ENCODE assay signal across 21 cellular contexts in the genomic region with DNA sequence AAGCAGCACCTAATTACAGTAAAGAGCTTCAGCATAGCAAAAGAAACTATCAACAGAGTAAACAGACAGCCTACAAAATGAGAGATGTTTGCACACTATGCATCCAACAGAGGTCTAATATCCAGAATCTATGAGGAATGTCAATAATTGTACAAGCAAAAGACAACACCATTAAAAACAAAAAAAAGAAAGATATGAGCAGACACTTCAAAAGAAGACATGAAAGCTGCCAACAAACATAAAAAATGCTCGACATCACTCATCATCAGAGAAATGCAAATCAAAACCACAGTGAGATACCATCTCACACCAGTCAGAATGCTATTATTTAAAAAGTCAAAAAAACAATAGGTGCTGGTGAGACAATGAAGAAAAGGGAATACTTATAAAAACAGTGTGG.
A peak's percentile ranks its signal among the peaks of the same experiment; 100 is the strongest.
DNase-seq lines count a peak whose midpoint lies in the region; ATAC-seq, FAIRE-seq and TF ChIP-seq lines count a peak whose summit lies in the region.
"Had no signal": no experiment of that assay in that cellular context is flagged by ENCODE, and none has a peak within 500 bp of the region (broad histone marks: within the 10 kb centered on the region; RNA-seq: fewer than 3 reads in every experiment).

No MANE protein-coding gene starts in this region.

- no peak for TF ChIP-seq RAD21 in GM12878 (IDR thresholded peaks at IDR 0.05; ENCODE audit: insufficient read depth, low read depth, low read length)

- CTCF ChIA-PET in GM12878 (lab: Yijun Ruan, JAX) = no interaction called here

- no peaks in the 10 kb centered on the region for H3K4me1 ChIP-seq in GM12878 (ENCODE audit: control insufficient read depth, insufficient read depth, low read length)
- no peaks in the 10 kb centered on the region for H3K4me1 ChIP-seq in effector memory CD4-positive, alpha-beta T cell (ENCODE audit: control insufficient read depth, insufficient read depth, low read length, poor library complexity, severe bottlenecking)
- H3K4me1 ChIP-seq: A549 had no signal

- no peak for FAIRE-seq in GM12878 (lab: Jason Lieb, UNC)
- FAIRE-seq: A549, GM19239, HepG2 had no signal

- SMC1A ChIA-PET in GM12878 (lab: Charles Lee; ENCODE audit: uncharacterized antibody, unreplicated experiment) = no interaction called here

- in situ Hi-C loops in GM12878 (cut with MboI) = no loop called here

- 0% methylated on average over 1 of the region's 1 CpG for WGBS in GM12878 (ENCODE audit: insufficient coverage, insufficient replicate concordance, low lambda C conversion rate, missing lambda C conversion rate)

- no TSS peak for BruUV-seq in GM12878 (replicated peaks; lab: Mats Ljungman, UMichigan)

- no peak overlapping the region for H3K27ac ChIP-seq in GM12878 (ENCODE audit: control insufficient read depth, insufficient read depth)
- H3K27ac ChIP-seq in effector memory CD4-positive, alpha-beta T cell (ENCODE audit: insufficient read depth, low read length, poor library complexity, severe bottlenecking) = no peak overlapping the region
- H3K27ac ChIP-seq: A549 had no signal

- ATAC-seq in GM18502 (IDR thresholded peaks at IDR 0.05; ENCODE audit: poor library complexity, unreplicated experiment) (peak; percentile 85), GM19395 (IDR thresholded peaks at IDR 0.05; ENCODE audit: unreplicated experiment) (peak; percentile 60), HG03565 (IDR thresholded peaks at IDR 0.05; ENCODE audit: unreplicated experiment) (peak; percentile 58), GM12878 (peak; percentile 77), GM21423 (IDR thresholded peaks at IDR 0.05; ENCODE audit: unreplicated experiment) (no peak)
- ATAC-seq: A549; CD8-positive, alpha-beta T cell; HepG2 had no signal

- H2AFZ ChIP-seq in GM12878 (ENCODE audit: control insufficient read depth, low read depth, low read length) = no peak overlapping the region

- no peaks in the 10 kb centered on the region for H4K20me1 ChIP-seq in GM12878 (ENCODE audit: control insufficient read depth, insufficient read depth)

- H3K9me3 ChIP-seq in GM12878 (replicated peaks; ENCODE audit: control insufficient read depth, insufficient read depth, low read length) = no peaks in the 10 kb centered on the region
- no peaks in the 10 kb centered on the region for H3K9me3 ChIP-seq in effector memory CD4-positive, alpha-beta T cell (ENCODE audit: control insufficient read depth, low read length)
- H3K9me3 ChIP-seq: A549 had no signal

- H3K9ac ChIP-seq in GM12878 (ENCODE audit: control insufficient read depth, insufficient read depth, low read length) = no peak overlapping the region

- no peak for TF ChIP-seq EP300 in GM12878 (IDR thresholded peaks at IDR 0.05; ENCODE audit: borderline replicate concordance in 1 of 2, control insufficient read depth in 1 of 2, low read depth in 2 of 2, low read length in 2 of 2)

- H3K4me2 ChIP-seq in GM12878 (ENCODE audit: control insufficient read depth, insufficient read depth) = no peak overlapping the region
- H3K4me2 ChIP-seq: A549 had no signal

- no peak for DNase-seq in GM12878 (ENCODE audit: low read depth, low spot score)
- no peak for DNase-seq in effector memory CD4-positive, alpha-beta T cell
- no peak for DNase-seq in activated CD4-positive, alpha-beta T cell treated with anti-CD3 and anti-CD28 coated beads, Interleukin-2, amount 50 U/mL, for 48 hours
- no peak for DNase-seq in activated CD8-positive, alpha-beta memory T cell treated with anti-CD3 and anti-CD28 coated beads, Interleukin-2, amount 50 U/mL, for 4 hours
- DNase-seq: Calu3; CD8-positive, alpha-beta T cell; GF-D8; H7; HFFc6; KG1; MV-4-11; NCI-H1694 treated with DMSO at 0.1 percent for 48 hours; NCI-H2107; NCI-H510A had no signal

- no peak for TF ChIP-seq CTCF in GM12878 (IDR thresholded peaks at IDR 0.05 in 2 of 3, conservative IDR thresholded peaks at IDR 0.05 in 1 of 3; ENCODE audit: control insufficient read depth in 2 of 3, extremely low read depth in 1 of 3, insufficient read depth in 1 of 3, low read depth in 3 of 3, low read length in 3 of 3)

- H3K27me3 ChIP-seq in GM12878 (replicated peaks in 1 of 2; ENCODE audit: control insufficient read depth in 2 of 2, insufficient read depth in 2 of 2, low read length in 1 of 2) = no peaks in the 10 kb centered on the region
- no peaks in the 10 kb centered on the region for H3K27me3 ChIP-seq in effector memory CD4-positive, alpha-beta T cell (replicated peaks; ENCODE audit: control insufficient read depth, insufficient read depth, low read length, poor library complexity, severe bottlenecking)

- H3K79me2 ChIP-seq in GM12878 (ENCODE audit: control insufficient read depth, insufficient read depth, low read length) = no peaks in the 10 kb centered on the region

- intact Hi-C loops in GM12878 (cut with micrococcal nuclease; ENCODE audit: unreplicated experiment) = no loop called here

- POLR2A ChIA-PET in GM12878 (lab: Charles Lee) = no interaction called here

- H3K36me3 ChIP-seq in GM12878 (ENCODE audit: control insufficient read depth in 2 of 2, insufficient read depth in 2 of 2, low read length in 1 of 2) = no peaks in the 10 kb centered on the region
- H3K36me3 ChIP-seq in effector memory CD4-positive, alpha-beta T cell (ENCODE audit: control insufficient read depth, insufficient read depth, low read length) = no peaks in the 10 kb centered on the region

- TF ChIP-seq POLR2A in GM12878 (IDR thresholded peaks at IDR 0.05; ENCODE audit: low read depth, low read length) = no peak

- no peak overlapping the region for H3K4me3 ChIP-seq in GM12878
- no peak overlapping the region for H3K4me3 ChIP-seq in effector memory CD4-positive, alpha-beta T cell (ENCODE audit: insufficient read depth, low read depth, low read length, poor library complexity, severe bottlenecking)
- H3K4me3 ChIP-seq: A549 had no signal

- RAD21 ChIA-PET in GM12878 (lab: Charles Lee; ENCODE audit: unreplicated experiment) = no interaction called here

TF ChIP-seq in GM12878, 131 proteins besides CTCF, POLR2A, EP300 and RAD21:
- TF ChIP-seq PKNOX1 (IDR thresholded peaks at IDR 0.05) = peak; percentile 50
- TF ChIP-seq BACH1 (IDR thresholded peaks at IDR 0.05; ENCODE audit: borderline replicate concordance) = no peak
- peak; percentile 30; the same call in 1 of the 3 replicates for TF ChIP-seq POU2F2 (IDR thresholded peaks at IDR 0.05; ENCODE audit: borderline replicate concordance, low read depth, low read length)
